Comparison of ENCODE assay signal across 29 cellular contexts in the genomic region with DNA sequence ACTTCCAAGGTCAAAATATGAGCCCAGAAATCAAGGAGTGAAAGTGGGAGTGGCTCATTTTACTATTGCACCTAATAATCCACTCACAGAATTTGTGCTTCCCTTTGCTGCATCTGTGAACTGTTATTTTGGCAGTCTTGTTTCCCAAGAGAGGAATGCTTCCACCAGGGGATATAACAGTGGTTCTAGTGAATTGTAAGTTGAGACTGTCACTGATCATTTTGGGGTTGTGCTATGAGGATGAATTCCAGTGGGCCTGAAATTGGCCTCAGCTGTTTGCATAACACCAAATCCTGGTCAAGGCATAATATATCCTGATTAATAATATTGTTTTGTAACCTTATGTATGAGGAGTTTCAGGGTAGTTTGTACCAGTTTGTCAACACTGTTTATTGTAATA. TPM values are rescaled to one million over a fixed set of nuclear protein-coding genes. Genes with fewer than 3 reads are reported as not detected.
"Had no signal": no experiment of that assay in that cellular context is flagged by ENCODE, and none has a peak within 500 bp of the region (broad histone marks: within the 10 kb centered on the region; RNA-seq: fewer than 3 reads in every experiment).

No MANE protein-coding gene starts in this region.

- H3K27ac ChIP-seq: brain microvascular endothelial cell, coronary artery, dorsolateral prefrontal cortex, gastroesophageal sphincter, heart right ventricle had no signal

- H3K36me3 ChIP-seq: brain microvascular endothelial cell, gastroesophageal sphincter, heart right ventricle had no signal

- H3K27me3 ChIP-seq: brain microvascular endothelial cell, dorsolateral prefrontal cortex, gastroesophageal sphincter, heart right ventricle had no signal

- H3K4me1 ChIP-seq: gastroesophageal sphincter, heart right ventricle had no signal

- H3K4me3 ChIP-seq: coronary artery, dorsolateral prefrontal cortex, gastroesophageal sphincter, heart right ventricle had no signal

- ATAC-seq: activated CD4-positive, alpha-beta T cell treated with anti-CD3 and anti-CD28 coated beads for 36 hours; activated naive CD4-positive, alpha-beta T cell treated with anti-CD3 and anti-CD28 coated beads, Interleukin-2, amount 50 U/mL, for 72 hours; activated T-cell treated with anti-CD3 and anti-CD28 coated beads, Interleukin-2, amount 50 U/mL, for 72 hours; esophagus mucosa; gastroesophageal sphincter; heart right ventricle had no signal

- DNase-seq: activated CD4-positive, alpha-beta memory T cell treated with anti-CD3 and anti-CD28 coated beads, Interleukin-2, amount 10 ng/mL, durations not matched to agents 7 days and 5 days; activated CD4-positive, alpha-beta T cell treated with anti-CD3 and anti-CD28 coated beads for 36 hours; activated CD4-positive, alpha-beta T cell treated with anti-CD3 and anti-CD28 coated beads, Interleukin-2, amount 10 ng/mL, durations not matched to agents 7 days and 5 days; activated CD4-positive, alpha-beta T cell treated with anti-CD3 and anti-CD28 coated beads, Interleukin-2, amount 50 U/mL, for 4 hours; activated CD4-positive, CD25-positive, alpha-beta regulatory T cell; activated CD4-positive, CD25-positive, alpha-beta regulatory T cell treated with anti-CD3 and anti-CD28 coated beads, Interleukin-2, amount 50 U/mL, for 72 hours; activated CD8-positive, alpha-beta memory T cell treated with anti-CD3 and anti-CD28 coated beads, Interleukin-2, amount 50 U/mL, for 48 hours; activated gamma-delta T cell; activated naive CD4-positive, alpha-beta T cell; activated naive CD4-positive, alpha-beta T cell treated with anti-CD3 and anti-CD28 coated beads, Interleukin-2, amount 10 ng/mL, durations not matched to agents 7 days and 5 days; activated naive CD8-positive, alpha-beta T cell treated with anti-CD3 and anti-CD28 coated beads, Interleukin-2, amount 10 ng/mL, durations not matched to agents 7 days and 5 days; activated T-cell treated with anti-CD3 and anti-CD28 coated beads for 4 hours; activated T-cell treated with anti-CD3 and anti-CD28 coated beads, Interleukin-2, amount 50 U/mL, for 24 hours; activated T-cell treated with anti-CD3 and anti-CD28 coated beads, Interleukin-2, amount 50 U/mL, for 72 hours; amniotic stem cell; anterior cingulate cortex; brain microvascular endothelial cell; dorsolateral prefrontal cortex; effector memory CD4-positive, alpha-beta T cell; endodermal cell; foreskin melanocyte; heart right ventricle; T-helper 2 cell had no signal

RNA-seq across cellular contexts. Expression of a gene that starts 15.1 kb away (rescaled TPM):
- total RNA-seq: activated CD4-positive, alpha-beta memory T cell treated with anti-CD3 and anti-CD28 coated beads, Interleukin-2, amount 10 ng/mL, durations not matched to agents 7 days and 5 days; activated CD4-positive, alpha-beta T cell treated with anti-CD3 and anti-CD28 coated beads for 36 hours; activated CD4-positive, alpha-beta T cell treated with anti-CD3 and anti-CD28 coated beads, Interleukin-2, amount 10 ng/mL, durations not matched to agents 7 days and 5 days; activated naive CD4-positive, alpha-beta T cell treated with anti-CD3 and anti-CD28 coated beads, Interleukin-2, amount 50 U/mL, for 72 hours; activated naive CD8-positive, alpha-beta T cell treated with anti-CD3 and anti-CD28 coated beads, Interleukin-2, amount 10 ng/mL, durations not matched to agents 7 days and 5 days; activated T-cell treated with anti-CD3 and anti-CD28 coated beads, Interleukin-2, amount 50 U/mL, for 72 hours; bronchial epithelial cell; endodermal cell; T-helper 1 cell treated with Interleukin-12 subunit alpha and Interleukin-12 subunit beta and Interleukin-4 antibody, amounts not matched to agents 30 ng/mL and 1 ng/mL, for 36 hours had no signal
